ENCODE assay signal across 29 cellular contexts in genomic region chr6:162917506-162917905, GRCh38.
A peak's percentile ranks its signal among the peaks of the same experiment; 100 is the strongest.
DNase-seq lines count a peak whose midpoint lies in the region; ATAC-seq and TF ChIP-seq lines count a peak whose summit lies in the region.
"Had no signal": no experiment of that assay in that cellular context is flagged by ENCODE, and none has a peak within 500 bp of the region (broad histone marks: within the 10 kb centered on the region; RNA-seq: fewer than 3 reads in every experiment).

No MANE protein-coding gene starts in this region.

- DNase-seq in GM04503 (ENCODE audit: low read depth) (peak; percentile 11), SK-N-SH (peak; percentile 47), fibroblast of peridontal ligament (ENCODE audit: extremely low read depth) (peak; percentile 14), type B pancreatic cell (ENCODE audit: extremely low spot score, unreplicated experiment) (no peak), HAP-1 (ENCODE audit: low spot score in 2 of 2) (no peak)
- DNase-seq in activated T-helper 2 cell treated with anti-CD3 and anti-CD28 coated beads, Interferon-gamma antibody, Interleukin-2, Interleukin-4, amounts not matched to agents 10 μg/mL and 5 μg/mL and 100 μg/mL, durations not matched to agents 14 hours and 24 hours and 36 hours (ENCODE audit: low spot score): no peak
- DNase-seq: activated CD4-positive, alpha-beta memory T cell treated with anti-CD3 and anti-CD28 coated beads for 36 hours; activated CD8-positive, alpha-beta memory T cell treated with anti-CD3 and anti-CD28 coated beads, Interleukin-2, amount 50 U/mL, for 48 hours; activated naive CD4-positive, alpha-beta T cell treated with anti-CD3 and anti-CD28 coated beads, Interleukin-2, amount 50 U/mL, for 16 hours; anterior cingulate cortex; CD4-positive, alpha-beta T cell; foreskin keratinocyte; heart right ventricle; Kasumi-1; mammary epithelial cell; NCI-H146; NCI-H446 treated with DMSO at 0.1 percent for 48 hours; NCI-H82; right lobe of liver; stimulated activated CD4-positive, alpha-beta T cell treated with anti-CD3 and anti-CD28 coated beads, Interleukin-15, amount 100 ng/mL, for 24 hours; stimulated activated naive CD4-positive, alpha-beta T cell had no signal

- no peak overlapping the region for H3K27ac Mint-ChIP-seq in activated T-helper 2 cell treated with anti-CD3 and anti-CD28 coated beads, Interferon-gamma antibody, Interleukin-2, Interleukin-4, amounts not matched to agents 10 μg/mL and 5 μg/mL and 100 μg/mL, durations not matched to agents 14 hours and 24 hours and 36 hours
- H3K27ac Mint-ChIP-seq in type B pancreatic cell: no peak overlapping the region
- H3K27ac Mint-ChIP-seq: activated CD4-positive, alpha-beta memory T cell treated with anti-CD3 and anti-CD28 coated beads for 36 hours; CD4-positive, alpha-beta T cell; neural progenitor cell; T-helper 1 cell treated with Interleukin-12 subunit alpha and Interleukin-12 subunit beta and Interleukin-4 antibody, amounts not matched to agents 30 μg/mL and 1 μg/mL, for 36 hours had no signal

- peaks cover 5% of the 10 kb centered on the region for H3F3A ChIP-seq in SK-N-SH (replicated peaks; ENCODE audit: insufficient read depth)

- no peaks in the 10 kb centered on the region for H3K4me1 Mint-ChIP-seq in activated T-helper 2 cell treated with anti-CD3 and anti-CD28 coated beads, Interferon-gamma antibody, Interleukin-2, Interleukin-4, amounts not matched to agents 10 μg/mL and 5 μg/mL and 100 μg/mL, durations not matched to agents 14 hours and 24 hours and 36 hours (ENCODE audit: low read depth)
- peaks cover 5% of the 10 kb centered on the region for H3K4me1 Mint-ChIP-seq in type B pancreatic cell (ENCODE audit: unreplicated experiment)
- H3K4me1 Mint-ChIP-seq: central memory CD8-positive, alpha-beta T cell; neural progenitor cell had no signal

- H3K27me3 ChIP-seq in SK-N-SH (ENCODE audit: insufficient read depth) (no peaks in the 10 kb centered on the region), skeletal muscle satellite cell (ENCODE audit: control insufficient read depth, insufficient read depth, low read length) (no peaks in the 10 kb centered on the region), HAP-1 (ENCODE audit: low read depth) (no peaks in the 10 kb centered on the region)
- H3K27me3 ChIP-seq: foreskin keratinocyte, heart right ventricle, neural progenitor cell, right lobe of liver had no signal

- H3K4me3 ChIP-seq in SK-N-SH (ENCODE audit: low read depth in 2 of 2, low read length in 1 of 2) (no peak overlapping the region), skeletal muscle satellite cell (ENCODE audit: low read length) (no peak overlapping the region), HAP-1 (no peak overlapping the region)
- H3K4me3 ChIP-seq: heart right ventricle, neural progenitor cell, right lobe of liver had no signal

- intact Hi-C loops in activated T-helper 2 cell treated with anti-CD3 and anti-CD28 coated beads, Interferon-gamma antibody, Interleukin-2, Interleukin-4, amounts not matched to agents 10 μg/mL and 5 μg/mL and 100 μg/mL, durations not matched to agents 14 hours and 24 hours and 36 hours (cut with micrococcal nuclease): no loop called here

- 6% methylated on average over 1 of the region's 1 CpG for WGBS in SK-N-SH (ENCODE audit: low lambda C conversion rate)

- H3K4me2 ChIP-seq in SK-N-SH (no peak overlapping the region; the same call in 1 of the 2 replicates), skeletal muscle satellite cell (ENCODE audit: low read length) (peak overlapping the region; percentile 40)
- H3K4me2 ChIP-seq: neural progenitor cell had no signal

- H3K36me3 ChIP-seq in SK-N-SH (replicated peaks in 1 of 2; ENCODE audit: control insufficient read depth in 1 of 2, insufficient read depth in 2 of 2, low read length in 1 of 2): no peaks in the 10 kb centered on the region
- H3K36me3 ChIP-seq in skeletal muscle satellite cell (ENCODE audit: insufficient read depth, low read length): no peaks in the 10 kb centered on the region
- no peaks in the 10 kb centered on the region for H3K36me3 ChIP-seq in HAP-1 (replicated peaks)
- H3K36me3 ChIP-seq: heart right ventricle, neural progenitor cell, right lobe of liver had no signal

- TF ChIP-seq CTCF in SK-N-SH (IDR thresholded peaks at IDR 0.05) (no peak), type B pancreatic cell (conservative IDR thresholded peaks at IDR 0.05) (no peak)

- peak; percentile 22; the same call in 1 of the 2 replicates for TF ChIP-seq RAD21 in SK-N-SH (IDR thresholded peaks at IDR 0.05; ENCODE audit: low read length)

- no peaks in the 10 kb centered on the region for H3K36me3 Mint-ChIP-seq in activated T-helper 2 cell treated with anti-CD3 and anti-CD28 coated beads, Interferon-gamma antibody, Interleukin-2, Interleukin-4, amounts not matched to agents 10 μg/mL and 5 μg/mL and 100 μg/mL, durations not matched to agents 14 hours and 24 hours and 36 hours (ENCODE audit: low read depth)
- H3K36me3 Mint-ChIP-seq in type B pancreatic cell: peaks cover 3% of the 10 kb centered on the region
- H3K36me3 Mint-ChIP-seq: activated CD4-positive, alpha-beta memory T cell treated with anti-CD3 and anti-CD28 coated beads for 36 hours; neural progenitor cell had no signal

- H3K27ac ChIP-seq in SK-N-SH (ENCODE audit: low read depth in 2 of 2, low read length in 1 of 2): peak overlapping the region; percentile 43 to 94; a peak in 3 of 4 replicates
- H3K27ac ChIP-seq: foreskin keratinocyte, heart right ventricle, HL-60, neural progenitor cell, right lobe of liver, RWPE1 had no signal

- no peaks in the 10 kb centered on the region for H3K79me2 ChIP-seq in SK-N-SH (ENCODE audit: insufficient read depth)

- in situ Hi-C loops in HAP-1 (cut with MboI; ENCODE audit: low sequenced_read_pairs): no loop called here

- H2AFZ ChIP-seq in SK-N-SH (ENCODE audit: low read depth): peak overlapping the region; percentile 70; the same call in 1 of the 2 replicates
- H2AFZ ChIP-seq: neural progenitor cell had no signal

- no peaks in the 10 kb centered on the region for H3K9me3 ChIP-seq in SK-N-SH
- H3K9me3 ChIP-seq in skeletal muscle satellite cell (replicated peaks; ENCODE audit: low read length): no peaks in the 10 kb centered on the region
- H3K9me3 ChIP-seq in HAP-1: no peaks in the 10 kb centered on the region
- H3K9me3 ChIP-seq: right lobe of liver had no signal

- H3K9ac ChIP-seq in SK-N-SH: no peak overlapping the region
- H3K9ac ChIP-seq in skeletal muscle satellite cell (ENCODE audit: low read depth, low read length): peak overlapping the region; percentile 47
- H3K9ac ChIP-seq: neural progenitor cell had no signal

- no peaks in the 10 kb centered on the region for H3K27me3 Mint-ChIP-seq in activated T-helper 2 cell treated with anti-CD3 and anti-CD28 coated beads, Interferon-gamma antibody, Interleukin-2, Interleukin-4, amounts not matched to agents 10 μg/mL and 5 μg/mL and 100 μg/mL, durations not matched to agents 14 hours and 24 hours and 36 hours (ENCODE audit: low read depth)
- H3K27me3 Mint-ChIP-seq in type B pancreatic cell: no peaks in the 10 kb centered on the region
- H3K27me3 Mint-ChIP-seq: activated CD4-positive, alpha-beta memory T cell treated with anti-CD3 and anti-CD28 coated beads for 36 hours; CD4-positive, alpha-beta T cell had no signal

- POLR2A ChIA-PET in SK-N-SH (lab: Yijun Ruan, JAX): no interaction called here

- H4K20me1 ChIP-seq in SK-N-SH (ENCODE audit: insufficient read depth): no peaks in the 10 kb centered on the region

- no peak for ATAC-seq in GM21360 (IDR thresholded peaks at IDR 0.05; ENCODE audit: unreplicated experiment)
- ATAC-seq: foreskin keratinocyte, heart right ventricle, HepG2, right lobe of liver had no signal

- TF ChIP-seq EP300 in SK-N-SH (IDR thresholded peaks at IDR 0.05; ENCODE audit: borderline replicate concordance in 1 of 2, low read depth in 1 of 2, low read length in 1 of 2): peak; percentile 64 to 70; a peak in 3 of 4 replicates

- peaks cover 0 to 10% of the 10 kb centered on the region in 2 experiments; a peak in 3 of 4 replicates for H3K4me1 ChIP-seq in SK-N-SH (ENCODE audit: control insufficient read depth in 1 of 2, insufficient read depth in 2 of 2, low read depth in 1 of 2, low read length in 1 of 2)
- peaks cover 20% of the 10 kb centered on the region for H3K4me1 ChIP-seq in skeletal muscle satellite cell (ENCODE audit: control insufficient read depth, insufficient read depth, low read length)
- H3K4me1 ChIP-seq in HAP-1: no peaks in the 10 kb centered on the region
- H3K4me1 ChIP-seq: foreskin keratinocyte, heart right ventricle, neural progenitor cell, right lobe of liver had no signal

- H3K9me2 ChIP-seq in SK-N-SH: no peaks in the 10 kb centered on the region

- no peak overlapping the region for H3K4me3 Mint-ChIP-seq in activated T-helper 2 cell treated with anti-CD3 and anti-CD28 coated beads, Interferon-gamma antibody, Interleukin-2, Interleukin-4, amounts not matched to agents 10 μg/mL and 5 μg/mL and 100 μg/mL, durations not matched to agents 14 hours and 24 hours and 36 hours (ENCODE audit: low read depth)
- no peak overlapping the region for H3K4me3 Mint-ChIP-seq in type B pancreatic cell
- H3K4me3 Mint-ChIP-seq: activated CD4-positive, alpha-beta memory T cell treated with anti-CD3 and anti-CD28 coated beads for 36 hours; CD4-positive, alpha-beta T cell; central memory CD8-positive, alpha-beta T cell; neural progenitor cell; T-helper 1 cell treated with Interleukin-12 subunit alpha and Interleukin-12 subunit beta and Interleukin-4 antibody, amounts not matched to agents 30 μg/mL and 1 μg/mL, for 36 hours had no signal

- no peaks in the 10 kb centered on the region for H3K9me3 Mint-ChIP-seq in activated T-helper 2 cell treated with anti-CD3 and anti-CD28 coated beads, Interferon-gamma antibody, Interleukin-2, Interleukin-4, amounts not matched to agents 10 μg/mL and 5 μg/mL and 100 μg/mL, durations not matched to agents 14 hours and 24 hours and 36 hours
- H3K9me3 Mint-ChIP-seq in type B pancreatic cell: peaks cover 5% of the 10 kb centered on the region
- H3K9me3 Mint-ChIP-seq: activated CD4-positive, alpha-beta memory T cell treated with anti-CD3 and anti-CD28 coated beads for 36 hours; CD4-positive, alpha-beta T cell; T-helper 1 cell treated with Interleukin-12 subunit alpha and Interleukin-12 subunit beta and Interleukin-4 antibody, amounts not matched to agents 30 μg/mL and 1 μg/mL, for 36 hours had no signal

- CTCF ChIA-PET in SK-N-SH (lab: Yijun Ruan, JAX): interaction anchor here (1.0 to 1.3 kb wide), 2 partner anchors 26 to 61 kb away, joined by 3 read pairs; no protein-coding TSS in a partner anchor

TF ChIP-seq in SK-N-SH, 30 proteins besides CTCF, POLR2A, EP300 and RAD21 (continues in another document):
- TF ChIP-seq RFX5 (IDR thresholded peaks at IDR 0.05; ENCODE audit: low read length): no peak
- TF ChIP-seq JUND (IDR thresholded peaks at IDR 0.05): peak; percentile 39; the same call in 1 of the 2 replicates
- peak; percentile 32; the same call in 1 of the 2 replicates for TF ChIP-seq FOSL2 (IDR thresholded peaks at IDR 0.05; ENCODE audit: borderline replicate concordance, low read depth)
- peak; percentile 94 for TF ChIP-seq TCF12 (IDR thresholded peaks at IDR 0.05)
- peak; percentile 43; the same call in 1 of the 2 replicates for TF ChIP-seq TEAD4 (IDR thresholded peaks at IDR 0.05; ENCODE audit: borderline replicate concordance, insufficient read depth)
- no peak for TF ChIP-seq ELF1 (IDR thresholded peaks at IDR 0.05)

Comparison
In these comparisons a context has a peak if more than half of its experiments do, and no peak if none do; other contexts are left out.
1. DNase-seq: peak in GM04503 (single experiment), SK-N-SH (single experiment) and fibroblast of peridontal ligament (single experiment); none in activated T-helper 2 cell treated with anti-CD3 and anti-CD28 coated beads, Interferon-gamma antibody, Interleukin-2, Interleukin-4, amounts not matched to agents 10 μg/mL and 5 μg/mL and 100 μg/mL, durations not matched to agents 14 hours and 24 hours and 36 hours (single experiment), type B pancreatic cell (single experiment) and HAP-1 (0 of 2).